In genomic region chr7:74061840-74062539, GRCh38 we compare ENCODE assay signal across 8 cellular contexts. TPM values are rescaled to one million over a fixed set of nuclear protein-coding genes. Genes with fewer than 3 reads are reported as not detected.
DNase-seq lines count a peak whose midpoint lies in the region; ATAC-seq and TF ChIP-seq lines count a peak whose summit lies in the region.

No MANE protein-coding gene starts in this region.

- TF ChIP-seq POLR2A in suprapubic skin (IDR thresholded peaks at IDR 0.05): peak in 1 of 2 donors; percentile 38

- peak overlapping the region; percentile 74 for H3K4me3 Mint-ChIP-seq in activated T-helper 17 cell treated with anti-CD3 and anti-CD28 coated beads, Interleukin-2, amount 50 U/mL, for 72 hours

- ATAC-seq in activated T-helper 17 cell treated with anti-CD3 and anti-CD28 coated beads, Interleukin-2, amount 50 U/mL, for 72 hours (replicated peaks): peak; percentile 100

- no peak for TF ChIP-seq EP300 in suprapubic skin (IDR thresholded peaks at IDR 0.05)

- H3K9me3 ChIP-seq in PC-9 (ENCODE audit: insufficient read depth, low read depth) (no peaks in the 10 kb centered on the region), suprapubic skin (no peaks in the 10 kb centered on the region)

- no peaks in the 10 kb centered on the region for H3K9me2 ChIP-seq in PC-9 (ENCODE audit: insufficient read depth)

- peaks cover 17% of the 10 kb centered on the region for H3K4me1 ChIP-seq in PC-9 (replicated peaks; ENCODE audit: insufficient read depth)
- H3K4me1 ChIP-seq in suprapubic skin: peaks cover 42% of the 10 kb centered on the region

- H2AFZ ChIP-seq in PC-9: no peak overlapping the region

- no peaks in the 10 kb centered on the region for H3K36me3 ChIP-seq in PC-9 (ENCODE audit: low read depth)
- H3K36me3 ChIP-seq in suprapubic skin: peaks cover 34% of the 10 kb centered on the region

- peak overlapping the region; percentile 97 for H3K27ac Mint-ChIP-seq in activated T-helper 17 cell treated with anti-CD3 and anti-CD28 coated beads, Interleukin-2, amount 50 U/mL, for 72 hours

- no peaks in the 10 kb centered on the region for H3K36me3 Mint-ChIP-seq in activated T-helper 17 cell treated with anti-CD3 and anti-CD28 coated beads, Interleukin-2, amount 50 U/mL, for 72 hours (ENCODE audit: low read depth)

- H3F3A ChIP-seq in PC-9 (ENCODE audit: insufficient read depth, low read depth): peaks cover 6% of the 10 kb centered on the region; the same call in 1 of the 2 replicates

- H3K27me3 Mint-ChIP-seq in activated T-helper 17 cell treated with anti-CD3 and anti-CD28 coated beads, Interleukin-2, amount 50 U/mL, for 72 hours: peaks cover 6% of the 10 kb centered on the region

- H3K27ac ChIP-seq in PC-9 (no peak overlapping the region), suprapubic skin (peak overlapping the region; percentile 77)

- CTCF ChIA-PET in PC-9 (lab: Charles Lee): interaction anchor here (0.7 to 1.1 kb wide), 2 partner anchors 12 to 502 kb away, joined by 3 to 4 read pairs; no protein-coding TSS in a partner anchor

- H3K9me3 Mint-ChIP-seq in activated T-helper 17 cell treated with anti-CD3 and anti-CD28 coated beads, Interleukin-2, amount 50 U/mL, for 72 hours: no peaks in the 10 kb centered on the region

- peak; percentile 70 for DNase-seq in stimulated activated naive CD4-positive, alpha-beta T cell treated with Interleukin-2 at 50 U/mL for 16 hours (lab: John Stamatoyannopoulos, UW)
- no peak for DNase-seq in stimulated activated naive CD4-positive, alpha-beta T cell (lab: John Stamatoyannopoulos, UW)
- DNase-seq in PC-9 (peak; percentile 64 to 90), fibroblast of pulmonary artery (ENCODE audit: low read depth) (peak; percentile 96), nucleus accumbens (lab: John Stamatoyannopoulos, UW) (peak in 52 of 56 donors; percentile 19 to 83 (median 66)), suprapubic skin (ENCODE audit: low spot score in 2 of 2) (peak in 1 of 2 donors; percentile 85), NCI-H187 (lab: John Stamatoyannopoulos, UW) (no peak)

- H3K79me2 ChIP-seq in PC-9 (ENCODE audit: low read depth): no peaks in the 10 kb centered on the region

- no peak overlapping the region; the same call in 1 of the 2 replicates for H3K4me2 ChIP-seq in PC-9

- no peak overlapping the region for H3K4me3 ChIP-seq in PC-9
- H3K4me3 ChIP-seq in fibroblast of pulmonary artery (replicated peaks; ENCODE audit: low read depth, low read length): no peak overlapping the region
- H3K4me3 ChIP-seq in suprapubic skin: peak overlapping the region; percentile 8

- 9% methylated on average over 4 of the region's 20 CpGs for WGBS in suprapubic skin

- no peak for TF ChIP-seq CTCF in PC-9 (conservative IDR thresholded peaks at IDR 0.05)
- TF ChIP-seq CTCF in fibroblast of pulmonary artery (IDR thresholded peaks at IDR 0.05; ENCODE audit: low read length, missing control alignments): no peak
- TF ChIP-seq CTCF in suprapubic skin (IDR thresholded peaks at IDR 0.05): no peak

- no peaks in the 10 kb centered on the region for H4K20me1 ChIP-seq in PC-9 (ENCODE audit: insufficient read depth)

- TSS peak; percentile 69 for BruUV-seq in PC-9 (replicated peaks; lab: Mats Ljungman, UMichigan)

- no peaks in the 10 kb centered on the region for H3K4me1 Mint-ChIP-seq in activated T-helper 17 cell treated with anti-CD3 and anti-CD28 coated beads, Interleukin-2, amount 50 U/mL, for 72 hours

- intact Hi-C loops in PC-9 (cut with micrococcal nuclease; ENCODE audit: unreplicated experiment): no loop called here

- 0 out of 2 replicates have a peak, but pooled peaks cover 2% of the 10 kb centered on the region for H3K27me3 ChIP-seq in PC-9 (ENCODE audit: insufficient read depth, low read depth)
- no peaks in the 10 kb centered on the region for H3K27me3 ChIP-seq in suprapubic skin

- POLR2A ChIA-PET in PC-9 (lab: Charles Lee; ENCODE audit: unreplicated experiment): interaction anchor here (0.6 kb wide), 1 partner anchor 183 kb away, joined by 4 read pairs; no protein-coding TSS in a partner anchor

RNA-seq across cellular contexts. Expression of gene LIMK1, which starts 21.6 kb away (rescaled TPM):
- 128 and 148 TPM in 2 replicates for total RNA-seq in PC-9 (2021)
- total RNA-seq in activated T-helper 17 cell treated with anti-CD3 and anti-CD28 coated beads, Interleukin-2, amount 50 U/mL, for 72 hours: 10 to 100 TPM; 12.7 to 20.2 TPM
- 10 to 100 TPM; 12.8 to 21.5 (median 17.2) TPM for total RNA-seq in suprapubic skin

RNA-seq across cellular contexts. Expression of gene ELN, which starts 34.0 kb away (rescaled TPM):
- 0.11 TPM in 1 of 2 replicates, not detected in the other for total RNA-seq in PC-9 (2021)
- total RNA-seq in activated T-helper 17 cell treated with anti-CD3 and anti-CD28 coated beads, Interleukin-2, amount 50 U/mL, for 72 hours: not detected
- 10 to 100 TPM in 3 of 4 donors, 1 to 10 TPM in 1; 7.7 to 30.7 (median 25.1) TPM for total RNA-seq in suprapubic skin

Comparison
In these comparisons a context has a peak if more than half of its experiments do, and no peak if none do; other contexts are left out.
1. DNase-seq: peak in stimulated activated naive CD4-positive, alpha-beta T cell treated with Interleukin-2 at 50 U/mL for 16 hours (single experiment), PC-9 (2 of 2), fibroblast of pulmonary artery (single experiment) and nucleus accumbens (52 of 56); none in stimulated activated naive CD4-positive, alpha-beta T cell (0 of 6) and NCI-H187 (0 of 2).